ENCODE assay signal across 1 cellular context in the genomic region with DNA sequence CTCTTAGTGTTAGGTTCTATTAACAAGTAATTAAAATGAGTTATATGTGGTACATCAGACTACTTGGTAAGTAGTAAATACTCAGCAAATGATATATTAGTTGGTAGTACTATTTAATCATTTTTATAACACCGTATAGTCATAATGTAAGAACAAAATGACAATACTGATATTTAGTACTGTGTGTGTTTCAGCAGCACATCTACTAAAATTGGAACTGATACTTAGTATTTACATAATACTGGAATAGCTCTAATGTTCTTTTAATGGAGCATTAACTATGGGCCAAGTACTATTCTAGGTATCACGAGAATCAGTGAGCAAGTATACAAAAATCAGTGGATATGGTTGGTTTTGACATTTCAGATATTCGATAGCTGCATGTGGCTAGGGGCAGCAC.
TF ChIP-seq lines count a peak whose summit lies in the region.

No MANE protein-coding gene starts in this region.

TF ChIP-seq in K562, 482 proteins besides CTCF, POLR2A, EP300 and RAD21:
- TF ChIP-seq, protein P1, sequence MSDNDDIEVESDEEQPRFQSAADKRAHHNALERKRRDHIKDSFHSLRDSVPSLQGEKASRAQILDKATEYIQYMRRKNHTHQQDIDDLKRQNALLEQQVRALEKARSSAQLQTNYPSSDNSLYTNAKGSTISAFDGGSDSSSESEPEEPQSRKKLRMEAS (CRISPR knock-in tag; IDR thresholded peaks at IDR 0.05), result no peak
- TF ChIP-seq MYBL2 (IDR thresholded peaks at IDR 0.05; ENCODE audit: low read depth) (no peak), MYBL2 (CRISPR knock-in tag; IDR thresholded peaks at IDR 0.05; ENCODE audit: borderline replicate concordance) (no peak), ILK (tag; IDR thresholded peaks at IDR 0.05; ENCODE audit: borderline replicate concordance, low read depth) (no peak), ZNF699 (CRISPR knock-in tag; IDR thresholded peaks at IDR 0.05; ENCODE audit: insufficient replicate concordance) (no peak), FOS (IDR thresholded peaks at IDR 0.05; ENCODE audit: extremely low read depth, insufficient read length) (no peak), ZNF277 (CRISPR knock-in tag; IDR thresholded peaks at IDR 0.05; ENCODE audit: borderline replicate concordance) (no peak), POLR2AphosphoS5 (IDR thresholded peaks at IDR 0.05; ENCODE audit: control insufficient read depth, insufficient read depth, low read depth, low read length) (no peak), FOXP1 (CRISPR knock-in tag; IDR thresholded peaks at IDR 0.05) (no peak), ZNF23 (CRISPR knock-in tag; IDR thresholded peaks at IDR 0.05) (no peak), MLX (CRISPR knock-in tag; conservative IDR thresholded peaks at IDR 0.05) (no peak)
- TF ChIP-seq, protein P2, sequence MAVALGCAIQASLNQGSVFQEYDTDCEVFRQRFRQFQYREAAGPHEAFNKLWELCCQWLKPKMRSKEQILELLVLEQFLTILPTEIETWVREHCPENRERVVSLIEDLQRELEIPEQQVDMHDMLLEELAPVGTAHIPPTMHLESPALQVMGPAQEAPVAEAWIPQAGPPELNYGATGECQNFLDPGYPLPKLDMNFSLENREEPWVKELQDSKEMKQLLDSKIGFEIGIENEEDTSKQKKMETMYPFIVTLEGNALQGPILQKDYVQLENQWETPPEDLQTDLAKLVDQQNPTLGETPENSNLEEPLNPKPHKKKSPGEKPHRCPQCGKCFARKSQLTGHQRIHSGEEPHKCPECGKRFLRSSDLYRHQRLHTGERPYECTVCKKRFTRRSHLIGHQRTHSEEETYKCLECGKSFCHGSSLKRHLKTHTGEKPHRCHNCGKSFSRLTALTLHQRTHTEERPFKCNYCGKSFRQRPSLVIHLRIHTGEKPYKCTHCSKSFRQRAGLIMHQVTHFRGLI (CRISPR knock-in tag; IDR thresholded peaks at IDR 0.05), result no peak
- TF ChIP-seq, protein P3, sequence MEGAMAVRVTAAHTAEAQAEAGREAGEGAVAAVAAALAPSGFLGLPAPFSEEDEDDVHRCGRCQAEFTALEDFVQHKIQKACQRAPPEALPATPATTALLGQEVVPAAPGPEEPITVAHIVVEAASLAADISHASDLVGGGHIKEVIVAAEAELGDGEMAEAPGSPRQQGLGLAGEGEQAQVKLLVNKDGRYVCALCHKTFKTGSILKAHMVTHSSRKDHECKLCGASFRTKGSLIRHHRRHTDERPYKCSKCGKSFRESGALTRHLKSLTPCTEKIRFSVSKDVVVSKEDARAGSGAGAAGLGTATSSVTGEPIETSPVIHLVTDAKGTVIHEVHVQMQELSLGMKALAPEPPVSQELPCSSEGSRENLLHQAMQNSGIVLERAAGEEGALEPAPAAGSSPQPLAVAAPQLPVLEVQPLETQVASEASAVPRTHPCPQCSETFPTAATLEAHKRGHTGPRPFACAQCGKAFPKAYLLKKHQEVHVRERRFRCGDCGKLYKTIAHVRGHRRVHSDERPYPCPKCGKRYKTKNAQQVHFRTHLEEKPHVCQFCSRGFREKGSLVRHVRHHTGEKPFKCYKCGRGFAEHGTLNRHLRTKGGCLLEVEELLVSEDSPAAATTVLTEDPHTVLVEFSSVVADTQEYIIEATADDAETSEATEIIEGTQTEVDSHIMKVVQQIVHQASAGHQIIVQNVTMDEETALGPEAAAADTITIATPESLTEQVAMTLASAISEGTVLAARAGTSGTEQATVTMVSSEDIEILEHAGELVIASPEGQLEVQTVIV (CRISPR knock-in tag; IDR thresholded peaks at IDR 0.05; ENCODE audit: borderline replicate concordance), result no peak
